In genomic region chr1:155871390-155871789, GRCh38 we compare ENCODE assay signal across 11 cellular contexts. TPM values are rescaled to one million over a fixed set of nuclear protein-coding genes. Genes with fewer than 3 reads are reported as not detected.
DNase-seq lines count a peak whose midpoint lies in the region; ATAC-seq and TF ChIP-seq lines count a peak whose summit lies in the region.
"Had no signal": no experiment of that assay in that cellular context is flagged by ENCODE, and none has a peak within 500 bp of the region (broad histone marks: within the 10 kb centered on the region; RNA-seq: fewer than 3 reads in every experiment).

No MANE protein-coding gene starts in this region.

- H3K27me3 ChIP-seq in SJCRH30: no peaks in the 10 kb centered on the region
- H3K27me3 ChIP-seq in gastroesophageal sphincter: no peaks in the 10 kb centered on the region

- H3K9me3 Mint-ChIP-seq in activated CD4-positive, alpha-beta T cell treated with anti-CD3 and anti-CD28 coated beads, Interleukin-2, amount 10 ng/mL, durations not matched to agents 24 days and 14 days: no peaks in the 10 kb centered on the region
- H3K9me3 Mint-ChIP-seq: memory B cell had no signal

- peaks cover 15% of the 10 kb centered on the region for H3K36me3 Mint-ChIP-seq in activated CD4-positive, alpha-beta T cell treated with anti-CD3 and anti-CD28 coated beads, Interleukin-2, amount 10 ng/mL, durations not matched to agents 24 days and 14 days (ENCODE audit: low read depth)
- H3K36me3 Mint-ChIP-seq: memory B cell had no signal

- no peaks in the 10 kb centered on the region for H3K4me1 ChIP-seq in SJCRH30
- peaks cover 0 to 20% (median 0%) of the 10 kb centered on the region in 3 donors for H3K4me1 ChIP-seq in gastroesophageal sphincter

- H3K9me3 ChIP-seq in SJCRH30 (replicated peaks) (no peaks in the 10 kb centered on the region), gastroesophageal sphincter (no peaks in the 10 kb centered on the region)

- ATAC-seq in gastroesophageal sphincter (peak; percentile 39), HG03521 (IDR thresholded peaks at IDR 0.05; ENCODE audit: unreplicated experiment) (no peak), HG02763 (IDR thresholded peaks at IDR 0.05; ENCODE audit: unreplicated experiment) (no peak)

- intact Hi-C loops in activated CD4-positive, alpha-beta T cell treated with anti-CD3 and anti-CD28 coated beads, Interleukin-2, amount 10 ng/mL, durations not matched to agents 24 days and 14 days (cut with micrococcal nuclease): no loop called here

- H3K27ac ChIP-seq in SJCRH30 (no peak overlapping the region), gastroesophageal sphincter (peak overlapping the region in 3 of 4 donors; percentile 24 to 54 (median 34))

- no peaks in the 10 kb centered on the region for H3K36me3 ChIP-seq in SJCRH30
- H3K36me3 ChIP-seq in gastroesophageal sphincter: no peaks in the 10 kb centered on the region

- WGBS in gastroesophageal sphincter (ENCODE audit: low coverage in 1 of 2), 2 donors: no CpG with 5 or more reads among the region's 1 CpG

- H3K4me3 Mint-ChIP-seq in activated CD4-positive, alpha-beta T cell treated with anti-CD3 and anti-CD28 coated beads, Interleukin-2, amount 10 ng/mL, durations not matched to agents 24 days and 14 days: no peak overlapping the region
- H3K4me3 Mint-ChIP-seq: memory B cell had no signal

- H3K27me3 Mint-ChIP-seq in activated CD4-positive, alpha-beta T cell treated with anti-CD3 and anti-CD28 coated beads, Interleukin-2, amount 10 ng/mL, durations not matched to agents 24 days and 14 days: no peaks in the 10 kb centered on the region
- H3K27me3 Mint-ChIP-seq: memory B cell had no signal

- H3K4me3 ChIP-seq in SJCRH30 (no peak overlapping the region), gastroesophageal sphincter (no peak overlapping the region), retinal pigment epithelial cell (ENCODE audit: low read length) (no peak overlapping the region)

- TF ChIP-seq POLR2A in gastroesophageal sphincter (IDR thresholded peaks at IDR 0.05): no peak

- H3K27ac Mint-ChIP-seq in activated CD4-positive, alpha-beta T cell treated with anti-CD3 and anti-CD28 coated beads, Interleukin-2, amount 10 ng/mL, durations not matched to agents 24 days and 14 days: no peak overlapping the region
- H3K27ac Mint-ChIP-seq: memory B cell had no signal

- peak; percentile 85 for DNase-seq in NCI-H1105 treated with DMSO at 0.1 percent for 48 hours (lab: John Stamatoyannopoulos, UW)
- peak; percentile 39 to 53 for DNase-seq in SJCRH30
- peak; percentile 39 for DNase-seq in retinal pigment epithelial cell (ENCODE audit: low read depth)
- no peak for DNase-seq in NCI-H1436 treated with DMSO at 0.1 percent for 48 hours (lab: John Stamatoyannopoulos, UW)
- DNase-seq in activated CD4-positive, alpha-beta T cell treated with anti-CD3 and anti-CD28 coated beads, Interleukin-2, amount 10 ng/mL, durations not matched to agents 24 days and 14 days: no peak
- DNase-seq: activated T-cell treated with anti-CD3 and anti-CD28 coated beads for 4 hours; effector memory CD4-positive, alpha-beta T cell had no signal

- TF ChIP-seq EP300 in gastroesophageal sphincter (IDR thresholded peaks at IDR 0.05): no peak

- no peak for TF ChIP-seq CTCF in gastroesophageal sphincter (IDR thresholded peaks at IDR 0.05)
- no peak for TF ChIP-seq CTCF in retinal pigment epithelial cell (conservative IDR thresholded peaks at IDR 0.05; ENCODE audit: low read depth, low read length)

- H3K4me1 Mint-ChIP-seq in activated CD4-positive, alpha-beta T cell treated with anti-CD3 and anti-CD28 coated beads, Interleukin-2, amount 10 ng/mL, durations not matched to agents 24 days and 14 days: peaks cover 5% of the 10 kb centered on the region
- H3K4me1 Mint-ChIP-seq: memory B cell had no signal

RNA-seq across cellular contexts. Expression of gene SYT11, which starts 12.0 kb away (rescaled TPM):
- total RNA-seq in SJCRH30 (2014; rRNA removed; shearing (Covaris generic)): 6.8 and 6.9 TPM in 2 replicates
- total RNA-seq in gastroesophageal sphincter: 10 to 100 TPM; 10.4 to 25.7 (median 19.7) TPM
- 17.8 and 18.5 TPM in 2 replicates for total RNA-seq in activated CD4-positive, alpha-beta T cell treated with anti-CD3 and anti-CD28 coated beads, Interleukin-2, amount 10 ng/mL, durations not matched to agents 24 days and 14 days

RNA-seq across cellular contexts. Expression of gene GON4L, which starts 14.4 kb away (rescaled TPM):
- 22.8 and 25.8 TPM in 2 replicates for total RNA-seq in SJCRH30 (2014; rRNA removed; shearing (Covaris generic))
- 10 to 100 TPM; 16.6 to 55.1 (median 35.9) TPM for total RNA-seq in gastroesophageal sphincter
- total RNA-seq in activated CD4-positive, alpha-beta T cell treated with anti-CD3 and anti-CD28 coated beads, Interleukin-2, amount 10 ng/mL, durations not matched to agents 24 days and 14 days: 63.2 and 64.0 TPM in 2 replicates

RNA-seq across cellular contexts. Expression of gene RIT1, which starts 39.8 kb away (rescaled TPM):
- 19.4 and 26.0 TPM in 2 replicates for total RNA-seq in SJCRH30 (2014; rRNA removed; shearing (Covaris generic))
- total RNA-seq in gastroesophageal sphincter: 10 to 100 TPM; 25.0 to 37.1 (median 30.0) TPM
- total RNA-seq in activated CD4-positive, alpha-beta T cell treated with anti-CD3 and anti-CD28 coated beads, Interleukin-2, amount 10 ng/mL, durations not matched to agents 24 days and 14 days: 17.9 and 21.7 TPM in 2 replicates

Comparison
In these comparisons a context has a peak if more than half of its experiments do, and no peak if none do; other contexts are left out.
1. DNase-seq: peak in NCI-H1105 treated with DMSO at 0.1 percent for 48 hours (single experiment), SJCRH30 (2 of 2) and retinal pigment epithelial cell (single experiment); none in NCI-H1436 treated with DMSO at 0.1 percent for 48 hours (single experiment) and activated CD4-positive, alpha-beta T cell treated with anti-CD3 and anti-CD28 coated beads, Interleukin-2, amount 10 ng/mL, durations not matched to agents 24 days and 14 days (single experiment).